Comparison of ENCODE assay signal across 15 cellular contexts in the genomic region with DNA sequence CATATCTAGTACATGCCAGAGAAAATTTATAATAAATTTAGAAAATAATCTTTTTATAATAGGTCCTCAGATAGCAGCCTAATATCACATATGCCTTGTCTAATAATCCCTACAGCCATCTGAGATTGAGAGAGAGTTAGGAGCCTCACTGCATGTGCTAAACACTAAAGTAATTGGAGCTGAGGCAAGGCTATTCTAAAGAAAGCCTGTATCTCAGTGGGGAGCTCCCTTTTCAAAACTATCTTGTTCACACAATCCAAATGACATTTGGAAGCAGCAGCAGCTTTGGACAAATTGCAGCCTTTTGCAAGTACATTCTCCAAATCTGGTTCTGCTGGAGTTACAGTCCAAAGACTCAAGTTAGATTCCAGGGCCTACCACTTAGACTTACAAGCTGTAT.
A peak's percentile ranks its signal among the peaks of the same experiment; 100 is the strongest.
DNase-seq lines count a peak whose midpoint lies in the region; TF ChIP-seq lines count a peak whose summit lies in the region.
"Had no signal": no experiment of that assay in that cellular context is flagged by ENCODE, and none has a peak within 500 bp of the region (broad histone marks: within the 10 kb centered on the region; RNA-seq: fewer than 3 reads in every experiment).

No MANE protein-coding gene starts in this region.

- CTCF ChIA-PET in RWPE1 (lab: Yijun Ruan, JAX), result interaction anchor here (0.6 kb wide), 1 partner anchor 49 kb away, joined by 4 read pairs; no protein-coding TSS in a partner anchor

- no peaks in the 10 kb centered on the region for H3K27me3 ChIP-seq in HUES6 (ENCODE audit: control insufficient read depth, insufficient read depth, low read length)
- H3K27me3 ChIP-seq in neuron (ENCODE audit: insufficient read depth, low read length), result no peaks in the 10 kb centered on the region

- DNase-seq in NCI-H2227 (lab: John Stamatoyannopoulos, UW; ENCODE audit: unreplicated experiment) (peak; percentile 40), fibroblast of gingiva (ENCODE audit: low read depth) (peak; percentile 1), KG1 (lab: John Stamatoyannopoulos, UW) (no peak), RWPE1 (ENCODE audit: low spot score) (no peak), retina (no peak)
- DNase-seq: DMS53, NCI-H1417 treated with DMSO at 0.1 percent for 48 hours, NCI-H226, NCI-H524 treated with DMSO at 0.1 percent for 48 hours, PC-3, SW 1271 had no signal

- no peak overlapping the region for H3K4me3 ChIP-seq in HUES6 (ENCODE audit: low read depth, low read length)
- H3K4me3 ChIP-seq in neuron (ENCODE audit: low read length), result no peak overlapping the region
- H3K4me3 ChIP-seq: HAP-1, SJSA1 had no signal

- no peak overlapping the region for H3K9ac ChIP-seq in HUES6 (ENCODE audit: low read length)

- POLR2A ChIA-PET in RWPE1 (lab: Yijun Ruan, JAX; ENCODE audit: low non-redundant PET), result no interaction called here

- H3K4me1 ChIP-seq in HUES6 (ENCODE audit: control insufficient read depth, insufficient read depth, low read length) (peaks cover 70% of the 10 kb centered on the region), neuron (ENCODE audit: insufficient read depth, low read length) (peaks cover 19% of the 10 kb centered on the region)
- H3K4me1 ChIP-seq: HAP-1, SJSA1 had no signal

- H3K36me3 ChIP-seq in HUES6 (ENCODE audit: control insufficient read depth, insufficient read depth, low read length), result peaks cover 27% of the 10 kb centered on the region
- H3K36me3 ChIP-seq in neuron (ENCODE audit: insufficient read depth, low read length), result no peaks in the 10 kb centered on the region
- H3K36me3 ChIP-seq: HAP-1, SJSA1 had no signal

- H2AFZ ChIP-seq in neuron (ENCODE audit: low read depth, low read length), result peak overlapping the region; percentile 22

- 0 out of 2 replicates have a peak overlapping the region, but pooled peaks have one; percentile 28 for H3K27ac ChIP-seq in HUES6 (ENCODE audit: low read depth, low read length)
- no peak overlapping the region for H3K27ac ChIP-seq in RWPE1
- H3K27ac ChIP-seq: SJSA1 had no signal

- H3K9me3 ChIP-seq in HUES6 (ENCODE audit: control insufficient read depth, insufficient read depth, low read depth, low read length) (no peaks in the 10 kb centered on the region), neuron (ENCODE audit: low read length) (no peaks in the 10 kb centered on the region)
- H3K9me3 ChIP-seq: SJSA1 had no signal

- TF ChIP-seq CTCF in RWPE1 (conservative IDR thresholded peaks at IDR 0.05; ENCODE audit: low read depth), result no peak

Comparison
In these comparisons a context has a peak if more than half of its experiments do, and no peak if none do; other contexts are left out.
1. DNase-seq: peak in NCI-H2227 (single experiment) and fibroblast of gingiva (single experiment); none in KG1 (single experiment), RWPE1 (single experiment) and retina (single experiment).